In genomic region chr1:246930830-246931548, GRCh38 we compare ENCODE assay signal across 8 cellular contexts. TPM values are rescaled to one million over a fixed set of nuclear protein-coding genes. Genes with fewer than 3 reads are reported as not detected.
A peak's percentile ranks its signal among the peaks of the same experiment; 100 is the strongest.
DNase-seq lines count a peak whose midpoint lies in the region; ATAC-seq and TF ChIP-seq lines count a peak whose summit lies in the region.

No MANE protein-coding gene starts in this region.

- no peak for TF ChIP-seq CTCF in activated B cell treated with CpG ODN at 0.5 μM for 24 hours (IDR thresholded peaks at IDR 0.05)

- peak overlapping the region; percentile 90 for H3K4me3 Mint-ChIP-seq in activated B cell treated with CpG ODN at 0.5 μM for 24 hours

- H3K27ac ChIP-seq in cingulate gyrus (ENCODE audit: low read depth, low read length): peak overlapping the region; percentile 47

- CTCF ChIA-PET in activated B cell treated with CpG ODN at 0.5 μM for 24 hours (lab: Charles Lee): no interaction called here

- H3K4me1 Mint-ChIP-seq in activated B cell treated with CpG ODN at 0.5 μM for 24 hours: peaks cover 30% of the 10 kb centered on the region

- ATAC-seq in activated B cell treated with CpG ODN at 0.5 μM for 24 hours (ENCODE audit: low read depth) (peak; percentile 26), left lobe of liver (peak; percentile 42)

- peaks cover 2% of the 10 kb centered on the region for H3K9me3 Mint-ChIP-seq in activated B cell treated with CpG ODN at 0.5 μM for 24 hours

- no peaks in the 10 kb centered on the region for H3K27me3 Mint-ChIP-seq in activated B cell treated with CpG ODN at 0.5 μM for 24 hours

- intact Hi-C loops in activated B cell treated with CpG ODN at 0.5 μM for 24 hours (cut with micrococcal nuclease): loop anchor here (1.0 to 10.0 kb wide), 4 partner anchors 77 to 464 kb away; partner anchors contain the start of genes ZNF124, ZNF496 and ZNF695

- H3K27ac Mint-ChIP-seq in activated B cell treated with CpG ODN at 0.5 μM for 24 hours: peak overlapping the region; percentile 86

- peaks cover 31% of the 10 kb centered on the region for H3K36me3 Mint-ChIP-seq in activated B cell treated with CpG ODN at 0.5 μM for 24 hours (ENCODE audit: low read depth)

- POLR2A ChIA-PET in activated B cell treated with CpG ODN at 0.5 μM for 24 hours (lab: Charles Lee): interaction anchor here (0.5 to 2.5 kb wide), 5 partner anchors 30 to 459 kb away, joined by 4 to 15 read pairs (median 10); partner anchors contain the start of genes CNST, TFB2M and ZNF670

- DNase-seq in NCI-H1417 (lab: John Stamatoyannopoulos, UW) (peak; percentile 5 to 75 (median 73)), NCI-H1417 treated with DMSO at 0.1 percent for 48 hours (lab: John Stamatoyannopoulos, UW) (no peak), GOT3 (lab: John Stamatoyannopoulos, UW) (peak; percentile 74), Kasumi-1 (lab: John Stamatoyannopoulos, UW) (peak; percentile 41 to 60), activated B cell treated with CpG ODN at 0.5 μM for 24 hours (peak; percentile 55), left lobe of liver (ENCODE audit: low spot score) (peak; percentile 65)
- peak; percentile 27 to 34 for DNase-seq in stimulated activated CD4-positive, alpha-beta T cell treated with anti-CD3 and anti-CD28 coated beads, Interleukin-4, amount 100 ng/mL, for 48 hours (ENCODE audit: low read depth in 2 of 2)

RNA-seq across cellular contexts. Expression of gene AHCTF1, which starts 0.8 kb away (rescaled TPM):
- total RNA-seq in activated B cell treated with CpG ODN at 0.5 μM for 24 hours (25.3 and 31.3 TPM in 2 replicates), left lobe of liver (10.5 TPM)
